9 cellular contexts compared by ENCODE assay signal in the genomic region with DNA sequence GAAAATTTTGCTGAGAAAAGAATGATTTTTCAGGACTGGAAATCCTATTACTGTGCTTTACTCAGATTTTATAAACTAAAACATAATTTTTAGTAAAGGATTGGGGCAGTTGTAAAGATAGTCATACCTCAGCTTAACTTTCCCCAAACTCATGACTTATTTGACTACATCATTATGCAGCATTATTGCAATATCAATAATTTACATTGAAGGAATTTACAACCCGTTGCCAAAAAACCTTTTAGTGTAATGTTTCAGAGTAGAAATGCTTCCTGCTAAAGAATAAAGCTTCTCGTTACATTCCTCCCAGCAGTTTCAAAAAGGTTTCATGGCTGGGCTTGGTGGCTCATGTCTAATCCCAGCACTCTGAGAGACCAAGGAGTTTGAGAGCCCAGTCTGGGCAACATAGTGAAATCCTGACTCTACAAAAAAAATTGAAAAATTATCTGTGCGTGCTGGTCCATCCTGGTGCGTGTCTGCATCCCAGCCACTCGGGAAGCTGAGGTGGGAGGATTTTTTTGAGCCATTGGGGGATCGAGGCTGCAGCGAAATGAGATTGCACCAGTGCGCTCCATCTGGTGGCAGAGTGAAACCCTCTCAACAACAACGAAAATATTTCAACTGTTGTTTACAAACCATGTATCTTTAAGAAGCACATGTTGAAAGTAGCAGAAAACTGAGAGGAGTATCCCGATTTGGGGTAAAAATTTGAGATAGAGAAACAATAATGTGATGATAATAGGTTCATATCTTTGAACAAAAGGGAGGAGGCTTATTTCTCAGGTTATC. TPM values are rescaled to one million over a fixed set of nuclear protein-coding genes. Genes with fewer than 3 reads are reported as not detected.
DNase-seq lines count a peak whose midpoint lies in the region; ATAC-seq, FAIRE-seq and TF ChIP-seq lines count a peak whose summit lies in the region.
"Had no signal": no experiment of that assay in that cellular context is flagged by ENCODE, and none has a peak within 500 bp of the region (broad histone marks: within the 10 kb centered on the region; RNA-seq: fewer than 3 reads in every experiment).

No MANE protein-coding gene starts in this region.

- no peaks in the 10 kb centered on the region for H3K9me3 Mint-ChIP-seq in activated T-helper 2 cell treated with anti-CD3 and anti-CD28 coated beads, Interferon-gamma antibody, Interleukin-2, Interleukin-4, amounts not matched to agents 10 μg/mL and 5 μg/mL and 100 μg/mL, durations not matched to agents 14 hours and 24 hours and 36 hours
- peaks cover 12% of the 10 kb centered on the region for H3K9me3 Mint-ChIP-seq in glutamatergic neuron (ENCODE audit: unreplicated experiment)

- peaks cover 53% of the 10 kb centered on the region for H3K4me1 Mint-ChIP-seq in activated T-helper 2 cell treated with anti-CD3 and anti-CD28 coated beads, Interferon-gamma antibody, Interleukin-2, Interleukin-4, amounts not matched to agents 10 μg/mL and 5 μg/mL and 100 μg/mL, durations not matched to agents 14 hours and 24 hours and 36 hours (ENCODE audit: low read depth)
- peaks cover 14% of the 10 kb centered on the region for H3K4me1 Mint-ChIP-seq in glutamatergic neuron (ENCODE audit: low read depth, unreplicated experiment)

- no peak for ATAC-seq in HG03045 (IDR thresholded peaks at IDR 0.05; ENCODE audit: unreplicated experiment)

- peak overlapping the region; percentile 86 for H3K4me3 Mint-ChIP-seq in activated T-helper 2 cell treated with anti-CD3 and anti-CD28 coated beads, Interferon-gamma antibody, Interleukin-2, Interleukin-4, amounts not matched to agents 10 μg/mL and 5 μg/mL and 100 μg/mL, durations not matched to agents 14 hours and 24 hours and 36 hours (ENCODE audit: low read depth)
- H3K4me3 Mint-ChIP-seq in glutamatergic neuron (ENCODE audit: unreplicated experiment): peak overlapping the region; percentile 61

- peak overlapping the region; percentile 71 for H3K27ac Mint-ChIP-seq in activated T-helper 2 cell treated with anti-CD3 and anti-CD28 coated beads, Interferon-gamma antibody, Interleukin-2, Interleukin-4, amounts not matched to agents 10 μg/mL and 5 μg/mL and 100 μg/mL, durations not matched to agents 14 hours and 24 hours and 36 hours
- H3K27ac Mint-ChIP-seq in glutamatergic neuron (ENCODE audit: unreplicated experiment): peak overlapping the region; percentile 30

- no peak for FAIRE-seq in frontal cortex (lab: Jason Lieb, UNC)
- FAIRE-seq: A204.1 had no signal

- H3K4me3 ChIP-seq in skeletal muscle cell (ENCODE audit: low read depth, low read length): peak overlapping the region; percentile 1

- DNase-seq in DMS 273 (lab: John Stamatoyannopoulos, UW; ENCODE audit: unreplicated experiment) (peak; percentile 73), DMS 273 treated with DMSO at 0.1 percent for 48 hours (lab: John Stamatoyannopoulos, UW) (no peak), LHCN-M2 (ENCODE audit: low read depth) (peak; percentile 57), glutamatergic neuron (peak; percentile 51), skeletal muscle cell (ENCODE audit: low read depth) (no peak), frontal cortex (ENCODE audit: low spot score in 2 of 2) (no peak)
- peak; percentile 27 for DNase-seq in activated T-helper 2 cell treated with anti-CD3 and anti-CD28 coated beads, Interferon-gamma antibody, Interleukin-2, Interleukin-4, amounts not matched to agents 10 μg/mL and 5 μg/mL and 100 μg/mL, durations not matched to agents 14 hours and 24 hours and 36 hours (ENCODE audit: low spot score)

- H3K36me3 Mint-ChIP-seq in activated T-helper 2 cell treated with anti-CD3 and anti-CD28 coated beads, Interferon-gamma antibody, Interleukin-2, Interleukin-4, amounts not matched to agents 10 μg/mL and 5 μg/mL and 100 μg/mL, durations not matched to agents 14 hours and 24 hours and 36 hours (ENCODE audit: low read depth): peaks cover 53% of the 10 kb centered on the region
- H3K36me3 Mint-ChIP-seq in glutamatergic neuron (ENCODE audit: unreplicated experiment): no peaks in the 10 kb centered on the region

- no peak for TF ChIP-seq CTCF in glutamatergic neuron (IDR thresholded peaks at IDR 0.05; ENCODE audit: partially characterized antibody, unreplicated experiment)

- H3K27me3 Mint-ChIP-seq in activated T-helper 2 cell treated with anti-CD3 and anti-CD28 coated beads, Interferon-gamma antibody, Interleukin-2, Interleukin-4, amounts not matched to agents 10 μg/mL and 5 μg/mL and 100 μg/mL, durations not matched to agents 14 hours and 24 hours and 36 hours (ENCODE audit: low read depth): no peaks in the 10 kb centered on the region
- H3K27me3 Mint-ChIP-seq in glutamatergic neuron (ENCODE audit: unreplicated experiment): peaks cover 10% of the 10 kb centered on the region

- intact Hi-C loops in activated T-helper 2 cell treated with anti-CD3 and anti-CD28 coated beads, Interferon-gamma antibody, Interleukin-2, Interleukin-4, amounts not matched to agents 10 μg/mL and 5 μg/mL and 100 μg/mL, durations not matched to agents 14 hours and 24 hours and 36 hours (cut with micrococcal nuclease): loop anchor here (5.0 to 10.0 kb wide), 3 partner anchors 352 to 1784 kb away; partner anchors contain the start of genes CEP57L1, REV3L and SESN1

RNA-seq across cellular contexts. Expression of gene AMD1, which starts 4.4 kb away (rescaled TPM):
- total RNA-seq in LHCN-M2 (2014; rRNA removed): 132 and 139 TPM in 2 replicates
- 25.5 TPM for polyA plus RNA-seq in LHCN-M2 (2012)
- 111 TPM in 2 replicates for total RNA-seq in activated T-helper 2 cell treated with anti-CD3 and anti-CD28 coated beads, Interferon-gamma antibody, Interleukin-2, Interleukin-4, amounts not matched to agents 10 μg/mL and 5 μg/mL and 100 μg/mL, durations not matched to agents 14 hours and 24 hours and 36 hours
- 26.1 TPM for total RNA-seq in glutamatergic neuron (ENCODE audit: unreplicated experiment)
- total RNA-seq in frontal cortex: 116 TPM

Comparison
In these comparisons a context has a peak if more than half of its experiments do, and no peak if none do; other contexts are left out.
1. DNase-seq: peak in DMS 273 (single experiment), LHCN-M2 (single experiment), activated T-helper 2 cell treated with anti-CD3 and anti-CD28 coated beads, Interferon-gamma antibody, Interleukin-2, Interleukin-4, amounts not matched to agents 10 μg/mL and 5 μg/mL and 100 μg/mL, durations not matched to agents 14 hours and 24 hours and 36 hours (single experiment) and glutamatergic neuron (single experiment); none in DMS 273 treated with DMSO at 0.1 percent for 48 hours (single experiment), skeletal muscle cell (single experiment) and frontal cortex (0 of 2).